In the genomic region with DNA sequence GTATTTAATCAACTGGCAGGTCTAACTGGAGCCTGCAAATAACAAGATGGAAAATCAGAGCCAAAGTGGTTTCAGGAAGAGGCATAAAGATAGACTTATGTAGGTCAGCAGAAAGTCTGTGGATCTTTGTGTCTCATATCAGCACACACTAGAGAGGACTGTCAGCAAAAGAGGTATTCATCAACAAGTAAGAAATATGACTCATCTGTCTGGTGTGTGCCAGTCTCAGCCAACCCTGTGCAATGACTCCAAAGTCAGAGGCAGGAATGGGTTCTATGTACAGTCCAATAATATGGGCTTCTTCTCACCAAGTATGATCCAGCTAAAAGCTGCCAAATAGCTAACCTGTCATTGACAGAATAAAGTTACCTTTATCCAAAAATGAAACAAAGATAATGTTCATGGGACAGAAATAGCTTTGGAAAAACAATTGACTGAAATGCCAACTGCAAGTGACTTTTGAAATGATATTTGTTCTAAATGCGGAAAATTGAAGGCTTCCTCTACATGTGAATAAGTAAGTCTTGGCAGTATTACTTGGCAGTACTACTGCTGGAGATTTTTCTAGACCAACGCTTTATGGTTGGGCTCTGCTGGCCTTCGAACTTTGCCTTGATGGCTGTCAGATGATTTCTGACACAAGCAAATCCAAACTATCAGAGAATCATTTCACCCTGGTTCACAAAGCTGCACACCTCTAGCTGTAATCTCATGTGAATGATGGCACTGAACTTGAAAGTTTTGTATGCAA, we compare ENCODE assay signal across 12 cellular contexts.
DNase-seq lines count a peak whose midpoint lies in the region; ATAC-seq and TF ChIP-seq lines count a peak whose summit lies in the region.
"Had no signal": no experiment of that assay in that cellular context is flagged by ENCODE, and none has a peak within 500 bp of the region (broad histone marks: within the 10 kb centered on the region; RNA-seq: fewer than 3 reads in every experiment).

No MANE protein-coding gene starts in this region.

- H3K4me1 ChIP-seq in PC-9 (replicated peaks; ENCODE audit: insufficient read depth) (peaks cover 5% of the 10 kb centered on the region; the same call in 1 of the 2 replicates), mucosa of descending colon (ENCODE audit: low read depth) (no peaks in the 10 kb centered on the region)

- POLR2A ChIA-PET in PC-9 (lab: Charles Lee; ENCODE audit: unreplicated experiment) = no interaction called here

- H3K9me3 ChIP-seq in PC-9 (ENCODE audit: insufficient read depth, low read depth) = no peaks in the 10 kb centered on the region
- no peaks in the 10 kb centered on the region for H3K9me3 ChIP-seq in mucosa of descending colon

- H3K36me3 Mint-ChIP-seq in immature natural killer cell = no peaks in the 10 kb centered on the region
- H3K36me3 Mint-ChIP-seq in effector memory CD8-positive, alpha-beta T cell (ENCODE audit: insufficient read depth) = no peaks in the 10 kb centered on the region
- no peaks in the 10 kb centered on the region for H3K36me3 Mint-ChIP-seq in activated T-cell treated with anti-CD3 and anti-CD28 coated beads, Interleukin-2, amount 50 U/mL, for 4 hours (ENCODE audit: insufficient read depth)

- no peak overlapping the region for H2AFZ ChIP-seq in PC-9

- H4K20me1 ChIP-seq in PC-9 (ENCODE audit: insufficient read depth) = no peaks in the 10 kb centered on the region

- no peak for TF ChIP-seq CTCF in PC-9 (conservative IDR thresholded peaks at IDR 0.05)
- TF ChIP-seq CTCF in mucosa of descending colon (IDR thresholded peaks at IDR 0.05) = no peak

- H3K27me3 ChIP-seq in PC-9 (ENCODE audit: insufficient read depth, low read depth) = no peaks in the 10 kb centered on the region

- peaks cover 2 to 40% (median 10%) of the 10 kb centered on the region in 6 donors for H3K9me3 Mint-ChIP-seq in immature natural killer cell
- H3K9me3 Mint-ChIP-seq in effector memory CD8-positive, alpha-beta T cell = peaks cover 8 to 16% of the 10 kb centered on the region in 2 donors
- peaks cover 3% of the 10 kb centered on the region for H3K9me3 Mint-ChIP-seq in activated T-cell treated with anti-CD3 and anti-CD28 coated beads, Interleukin-2, amount 50 U/mL, for 4 hours
- H3K9me3 Mint-ChIP-seq: nephron progenitor cell had no signal

- no peaks in the 10 kb centered on the region for H3K4me1 Mint-ChIP-seq in immature natural killer cell
- no peaks in the 10 kb centered on the region for H3K4me1 Mint-ChIP-seq in effector memory CD8-positive, alpha-beta T cell (ENCODE audit: low read depth in 2 of 2)
- no peaks in the 10 kb centered on the region for H3K4me1 Mint-ChIP-seq in activated T-cell treated with anti-CD3 and anti-CD28 coated beads, Interleukin-2, amount 50 U/mL, for 4 hours (ENCODE audit: low read depth)
- H3K4me1 Mint-ChIP-seq: nephron progenitor cell had no signal

- no peaks in the 10 kb centered on the region; the same call in 1 of the 2 replicates for H3K9me2 ChIP-seq in PC-9 (ENCODE audit: insufficient read depth)

- no peak overlapping the region for H3K4me3 ChIP-seq in PC-9
- no peak overlapping the region for H3K4me3 ChIP-seq in mucosa of descending colon

- no peak overlapping the region for H3K4me3 Mint-ChIP-seq in immature natural killer cell
- no peak overlapping the region for H3K4me3 Mint-ChIP-seq in effector memory CD8-positive, alpha-beta T cell
- H3K4me3 Mint-ChIP-seq in activated T-cell treated with anti-CD3 and anti-CD28 coated beads, Interleukin-2, amount 50 U/mL, for 4 hours = no peak overlapping the region
- H3K4me3 Mint-ChIP-seq: nephron progenitor cell had no signal

- ATAC-seq in mucosa of descending colon (peak; percentile 42), GM18502 (IDR thresholded peaks at IDR 0.05; ENCODE audit: poor library complexity, unreplicated experiment) (no peak)
- ATAC-seq in effector memory CD8-positive, alpha-beta T cell (replicated peaks) = no peak
- ATAC-seq in activated T-cell treated with anti-CD3 and anti-CD28 coated beads, Interleukin-2, amount 50 U/mL, for 4 hours = no peak

- H3K36me3 ChIP-seq in PC-9 (ENCODE audit: low read depth) (no peaks in the 10 kb centered on the region), mucosa of descending colon (ENCODE audit: low read depth) (no peaks in the 10 kb centered on the region)

- H3K27ac ChIP-seq in PC-9 = no peak overlapping the region

- no peak overlapping the region for H3K27ac Mint-ChIP-seq in immature natural killer cell
- H3K27ac Mint-ChIP-seq in effector memory CD8-positive, alpha-beta T cell = no peak overlapping the region
- H3K27ac Mint-ChIP-seq: nephron progenitor cell had no signal

- DNase-seq in DMS53 (lab: John Stamatoyannopoulos, UW) (peak; percentile 74), PC-9 (peak in 1 of 2 experiments; percentile 16), erythroblast (lab: John Stamatoyannopoulos, UW) (peak; percentile 39 to 73), mucosa of descending colon (no peak), immature natural killer cell (no peak)
- DNase-seq in effector memory CD8-positive, alpha-beta T cell = no peak
- DNase-seq in activated T-cell treated with anti-CD3 and anti-CD28 coated beads, Interleukin-2, amount 50 U/mL, for 4 hours = no peak
- DNase-seq: KBM-7; NCI-H526; nephron progenitor cell; stimulated activated CD4-positive, alpha-beta T cell treated with anti-CD3 and anti-CD28 coated beads, Interleukin-1b, Interleukin-23, amount 100 ng/mL, for 48 hours had no signal

- no peaks in the 10 kb centered on the region for H3F3A ChIP-seq in PC-9 (ENCODE audit: insufficient read depth, low read depth)

- H3K27me3 Mint-ChIP-seq in immature natural killer cell (ENCODE audit: low read depth in 3 of 3) = peaks cover 0 to 4% (median 0%) of the 10 kb centered on the region in 3 donors
- H3K27me3 Mint-ChIP-seq in effector memory CD8-positive, alpha-beta T cell = no peaks in the 10 kb centered on the region
- H3K27me3 Mint-ChIP-seq in activated T-cell treated with anti-CD3 and anti-CD28 coated beads, Interleukin-2, amount 50 U/mL, for 4 hours (ENCODE audit: low read depth) = no peaks in the 10 kb centered on the region

- H3K4me2 ChIP-seq in PC-9 = 0 out of 2 replicates have a peak overlapping the region, but pooled peaks have one; percentile 14

- CTCF ChIA-PET in PC-9 (lab: Charles Lee) = no interaction called here

- intact Hi-C loops in PC-9 (cut with micrococcal nuclease; ENCODE audit: unreplicated experiment) = no loop called here
- intact Hi-C loops in mucosa of descending colon (cut with DNase I, micrococcal nuclease) = no loop called here

- no TSS peak for BruUV-seq in PC-9 (replicated peaks; lab: Mats Ljungman, UMichigan)

- TF ChIP-seq POLR2A in erythroblast (IDR thresholded peaks at IDR 0.05; ENCODE audit: low read length) = no peak

- no peaks in the 10 kb centered on the region for H3K79me2 ChIP-seq in PC-9 (ENCODE audit: low read depth)

Comparison
In these comparisons a context has a peak if more than half of its experiments do, and no peak if none do; other contexts are left out.
1. DNase-seq: peak in DMS53 (single experiment) and erythroblast (2 of 2); none in mucosa of descending colon (0 of 3), immature natural killer cell (0 of 3), effector memory CD8-positive, alpha-beta T cell (0 of 3) and activated T-cell treated with anti-CD3 and anti-CD28 coated beads, Interleukin-2, amount 50 U/mL, for 4 hours (single experiment).